ENCODE assay signal across 8 cellular contexts in genomic region chr9:96136992-96137665, GRCh38.
A peak's percentile ranks its signal among the peaks of the same experiment; 100 is the strongest.
DNase-seq lines count a peak whose midpoint lies in the region; ATAC-seq, FAIRE-seq and TF ChIP-seq lines count a peak whose summit lies in the region.

No MANE protein-coding gene starts in this region.

- in situ Hi-C loops in astrocyte of the cerebellum (cut with HindIII; ENCODE audit: low sequenced_read_pairs): no loop called here

- H3K27me3 ChIP-seq in lung (ENCODE audit: control insufficient read depth, insufficient read depth) (no peaks in the 10 kb centered on the region), aorta (ENCODE audit: control insufficient read depth in 1 of 2, insufficient read depth in 2 of 2, low read length in 1 of 2) (no peaks in the 10 kb centered on the region)

- H3K36me3 ChIP-seq in lung (ENCODE audit: control insufficient read depth in 2 of 2, insufficient read depth in 2 of 2, low read length in 2 of 2): no peaks in the 10 kb centered on the region
- H3K36me3 ChIP-seq in aorta (ENCODE audit: control insufficient read depth in 1 of 2, insufficient read depth in 2 of 2, low read length in 1 of 2): no peaks in the 10 kb centered on the region

- DNase-seq in GM03348 (ENCODE audit: low spot score): peak; percentile 70
- peak; percentile 84 for DNase-seq in GM20000 (ENCODE audit: low spot score)
- peak; percentile 53 for DNase-seq in astrocyte of the cerebellum (ENCODE audit: low read depth)
- DNase-seq in lung (ENCODE audit: low spot score): peak; percentile 45
- DNase-seq in aorta: peak; percentile 79 to 82
- no peak for DNase-seq in D721Med (ENCODE audit: insufficient read length, low spot score)
- DNase-seq in NCI-H524 treated with DMSO at 0.1 percent for 48 hours (lab: John Stamatoyannopoulos, UW): no peak

- intact Hi-C loops in aorta (cut with DNase I): no loop called here

- no peak for TF ChIP-seq CTCF in GM20000 (IDR thresholded peaks at IDR 0.05; ENCODE audit: extremely low read depth, missing control alignments)
- TF ChIP-seq CTCF in astrocyte of the cerebellum (IDR thresholded peaks at IDR 0.05; ENCODE audit: low read depth, low read length, missing control alignments): no peak
- TF ChIP-seq CTCF in lung (IDR thresholded peaks at IDR 0.05; ENCODE audit: control extremely low read depth, extremely low read depth): no peak
- no peak for TF ChIP-seq CTCF in D721Med (IDR thresholded peaks at IDR 0.05; ENCODE audit: insufficient read depth, missing control alignments)

- peak overlapping the region in 1 of 2 donors; percentile 63 for H3K27ac ChIP-seq in lung (ENCODE audit: low read depth in 1 of 2, low read length in 1 of 2)
- no peak overlapping the region for H3K27ac ChIP-seq in aorta (ENCODE audit: low read depth in 1 of 2, low read length in 2 of 2)

- H3K4me3 ChIP-seq in astrocyte of the cerebellum (ENCODE audit: low read depth, low read length): peak overlapping the region; percentile 15
- H3K4me3 ChIP-seq in lung: no peak overlapping the region
- H3K4me3 ChIP-seq in aorta (ENCODE audit: low read length in 2 of 2): no peak overlapping the region

- no peak for FAIRE-seq in D721Med (lab: Jason Lieb, UNC)

- 17 to 36% methylated on average over 8 of the region's 8 CpGs for WGBS in lung, 2 donors
- 6 to 14% methylated on average over 8 of the region's 8 CpGs for WGBS in aorta, 2 donors

- no peaks in the 10 kb centered on the region for H3K9me3 ChIP-seq in lung (ENCODE audit: control insufficient read depth in 2 of 2, insufficient read depth in 1 of 2, low read length in 1 of 2)
- H3K9me3 ChIP-seq in aorta (ENCODE audit: control insufficient read depth, low read length): no peaks in the 10 kb centered on the region

- peaks cover 0 to 7% of the 10 kb centered on the region in 2 donors for H3K4me1 ChIP-seq in lung (ENCODE audit: control insufficient read depth in 2 of 2, insufficient read depth in 2 of 2, low read length in 2 of 2)
- H3K4me1 ChIP-seq in aorta (ENCODE audit: control insufficient read depth in 1 of 2, insufficient read depth in 2 of 2, low read length in 2 of 2): peaks cover 0 to 5% of the 10 kb centered on the region in 2 donors

- ATAC-seq in HG03521 (IDR thresholded peaks at IDR 0.05; ENCODE audit: unreplicated experiment) (peak; percentile 88), lung (ENCODE audit: insufficient read depth, low FRiP score) (peak; percentile 37), aorta (ENCODE audit: low FRiP score) (peak; percentile 55)

Comparison
In these comparisons a context has a peak if more than half of its experiments do, and no peak if none do; other contexts are left out.
1. DNase-seq: peak in GM03348 (single experiment), GM20000 (single experiment), astrocyte of the cerebellum (single experiment), lung (single experiment) and aorta (2 of 2); none in D721Med (single experiment) and NCI-H524 treated with DMSO at 0.1 percent for 48 hours (single experiment).
2. ATAC-seq: peak in every context shown above with its lines; median percentile 88 in HG03521; 55 in aorta; 37 in lung.